1 cellular context compared by ENCODE assay signal in genomic region chr17:57835333-57835900, GRCh38.
A peak's percentile ranks its signal among the peaks of the same experiment; 100 is the strongest.
TF ChIP-seq lines count a peak whose summit lies in the region.

No MANE protein-coding gene starts in this region.

TF ChIP-seq in HepG2, 621 proteins besides CTCF, POLR2A, EP300 and RAD21:
- TF ChIP-seq RFXAP (CRISPR knock-in tag; IDR thresholded peaks at IDR 0.05; ENCODE audit: borderline replicate concordance) (no peak), JUNB (CRISPR knock-in tag; IDR thresholded peaks at IDR 0.05; ENCODE audit: borderline replicate concordance) (0 out of 2 replicates have a peak, but pooled peaks have one; percentile 38), ZNF589 (CRISPR knock-in tag; conservative IDR thresholded peaks at IDR 0.05) (0 out of 2 replicates have a peak, but pooled peaks have one; percentile 23), SKIL (CRISPR knock-in tag; IDR thresholded peaks at IDR 0.05; ENCODE audit: borderline replicate concordance) (no peak), RBFOX2 (IDR thresholded peaks at IDR 0.05; ENCODE audit: low read depth, low read length) (no peak), SOX13 (IDR thresholded peaks at IDR 0.05) (no peak), SOX13 (CRISPR knock-in tag; conservative IDR thresholded peaks at IDR 0.05 in 1 of 2, IDR thresholded peaks at IDR 0.05 in 1 of 2) (peak in 1 of 2 experiments; percentile 17; a peak in 1 of 4 replicates), REL (CRISPR knock-in tag; conservative IDR thresholded peaks at IDR 0.05) (0 out of 2 replicates have a peak, but pooled peaks have one; percentile 66), ZNF761 (CRISPR knock-in tag; conservative IDR thresholded peaks at IDR 0.05) (no peak), ZNF282 (IDR thresholded peaks at IDR 0.05; ENCODE audit: partially characterized antibody) (no peak), NONO (IDR thresholded peaks at IDR 0.05) (no peak), NONO (CRISPR knock-in tag; conservative IDR thresholded peaks at IDR 0.05) (peak; percentile 44; the same call in 1 of the 2 replicates), FOSL2 (CRISPR knock-in tag; IDR thresholded peaks at IDR 0.05) (no peak), ZC3H13 (CRISPR knock-in tag; IDR thresholded peaks at IDR 0.05) (0 out of 2 replicates have a peak, but pooled peaks have one; percentile 53), ZNF644 (CRISPR knock-in tag; IDR thresholded peaks at IDR 0.05; ENCODE audit: low read depth) (peak; percentile 85)
